Comparison of ENCODE assay signal across 8 cellular contexts in the genomic region with DNA sequence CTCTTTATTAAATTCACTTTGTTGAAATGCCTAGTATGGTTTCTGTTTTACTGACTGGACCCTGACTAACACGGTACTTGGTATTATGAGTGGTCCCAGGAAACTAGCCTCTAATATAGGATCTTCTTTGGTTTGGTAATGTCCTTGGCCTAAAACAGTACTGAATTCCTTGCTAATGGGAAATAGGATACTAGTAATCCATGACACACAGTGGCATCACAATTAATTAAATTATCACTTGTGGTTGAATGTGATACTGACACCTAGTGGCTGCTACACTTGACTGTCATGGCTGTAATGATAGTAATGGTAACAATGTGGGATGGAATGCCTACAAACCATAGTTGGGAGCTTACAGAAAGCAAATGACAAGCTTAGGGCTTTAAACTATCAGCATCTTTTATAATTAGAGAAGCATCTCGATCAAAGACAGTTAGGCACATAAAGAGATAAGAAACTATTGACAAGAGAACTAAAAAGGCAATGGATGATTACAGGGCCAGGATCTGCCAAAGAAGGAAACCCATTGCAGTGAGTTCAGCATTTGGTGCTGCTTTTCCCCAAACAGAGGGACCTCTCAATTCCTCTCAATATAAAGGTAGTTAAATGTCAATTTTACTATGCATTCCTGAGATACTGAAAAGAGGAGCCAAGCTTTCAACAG. TPM values are rescaled to one million over a fixed set of nuclear protein-coding genes. Genes with fewer than 3 reads are reported as not detected.
DNase-seq lines count a peak whose midpoint lies in the region; TF ChIP-seq lines count a peak whose summit lies in the region.

No MANE protein-coding gene starts in this region.

- H3K4me3 ChIP-seq in fibroblast of mammary gland (ENCODE audit: control insufficient read depth, low read depth, low read length), result no peak overlapping the region

- peak; percentile 12 for DNase-seq in stimulated activated CD4-positive, alpha-beta T cell treated with anti-CD3 and anti-CD28 coated beads, Interleukin-4, amount 100 ng/mL, for 24 hours
- DNase-seq in stimulated activated CD4-positive, alpha-beta T cell treated with anti-CD3 and anti-CD28 coated beads, Interleukin-1b, Interleukin-23, amount 100 ng/mL, for 48 hours, result no peak
- DNase-seq in KBM-7, result peak; percentile 42
- DNase-seq in SK-MEL-5 (ENCODE audit: low read depth, low spot score), result peak; percentile 66
- DNase-seq in fibroblast of mammary gland (ENCODE audit: low read depth), result peak; percentile 92
- peak; percentile 1 for DNase-seq in occipital lobe (lab: John Stamatoyannopoulos, UW)
- no peak for DNase-seq in NCI-H187 treated with DMSO at 0.1 percent for 48 hours (lab: John Stamatoyannopoulos, UW)
- DNase-seq in activated effector memory CD4-positive, alpha-beta T cell treated with Interleukin-2 at 50 U/mL for 16 hours, result no peak

- peak; percentile 60 for TF ChIP-seq CTCF in fibroblast of mammary gland (conservative IDR thresholded peaks at IDR 0.05; ENCODE audit: control insufficient read depth, insufficient read depth, low read depth, low read length)

- in situ Hi-C loops in KBM-7 (cut with MboI; ENCODE audit: low pct_unique_long_range_greater_than_20kb, low sequenced_read_pairs), result no loop called here
- in situ Hi-C loops in SK-MEL-5 (cut with HindIII; ENCODE audit: low pct_unique_long_range_greater_than_20kb, low sequenced_read_pairs), result no loop called here

RNA-seq across cellular contexts. Expression of a gene that starts 8.6 kb away (rescaled TPM):
- total RNA-seq in SK-MEL-5 (2014; rRNA removed; shearing (Covaris generic)), result 1.5 and 2.8 TPM in 2 replicates
- 0.43 and 1.1 TPM in 2 replicates for polyA plus RNA-seq in SK-MEL-5 (2015; cell fraction: cytosol; rRNA removed)
- 38.2 and 44.7 TPM in 2 replicates for polyA plus RNA-seq in SK-MEL-5 (2015; cell fraction: nucleus; rRNA removed)
- 3.4 TPM for total RNA-seq in occipital lobe

RNA-seq across cellular contexts. Expression of a gene that starts 24.4 kb away (rescaled TPM):
- 61.3 and 68.5 TPM in 2 replicates for total RNA-seq in SK-MEL-5 (2014; rRNA removed; shearing (Covaris generic))
- 47.9 and 48.7 TPM in 2 replicates for polyA plus RNA-seq in SK-MEL-5 (2015; cell fraction: cytosol; rRNA removed)
- polyA plus RNA-seq in SK-MEL-5 (2015; cell fraction: nucleus; rRNA removed), result 53.6 and 54.9 TPM in 2 replicates
- total RNA-seq in occipital lobe, result 26.7 TPM

RNA-seq across cellular contexts. Expression of a gene that starts 24.6 kb away (rescaled TPM):
- total RNA-seq in SK-MEL-5 (2014; rRNA removed; shearing (Covaris generic)), result 61.2 and 66.8 TPM in 2 replicates
- polyA plus RNA-seq in SK-MEL-5 (2015; cell fraction: cytosol; rRNA removed), result 58.1 and 63.1 TPM in 2 replicates
- 243 and 262 TPM in 2 replicates for polyA plus RNA-seq in SK-MEL-5 (2015; cell fraction: nucleus; rRNA removed)
- 25.3 TPM for total RNA-seq in occipital lobe

RNA-seq across cellular contexts. Expression of a gene that starts 32.0 kb away (rescaled TPM):
- total RNA-seq in SK-MEL-5 (2014; rRNA removed; shearing (Covaris generic)), result 11.7 and 12.8 TPM in 2 replicates
- polyA plus RNA-seq in SK-MEL-5 (2015; cell fraction: cytosol; rRNA removed), result 14.4 and 15.4 TPM in 2 replicates
- 178 and 188 TPM in 2 replicates for polyA plus RNA-seq in SK-MEL-5 (2015; cell fraction: nucleus; rRNA removed)
- 65.4 TPM for total RNA-seq in occipital lobe

Comparison
In these comparisons a context has a peak if more than half of its experiments do, and no peak if none do; other contexts are left out.
1. DNase-seq: peak in stimulated activated CD4-positive, alpha-beta T cell treated with anti-CD3 and anti-CD28 coated beads, Interleukin-4, amount 100 ng/mL, for 24 hours (single experiment), KBM-7 (single experiment), SK-MEL-5 (single experiment), fibroblast of mammary gland (single experiment) and occipital lobe (single experiment); none in stimulated activated CD4-positive, alpha-beta T cell treated with anti-CD3 and anti-CD28 coated beads, Interleukin-1b, Interleukin-23, amount 100 ng/mL, for 48 hours (single experiment), NCI-H187 treated with DMSO at 0.1 percent for 48 hours (single experiment) and activated effector memory CD4-positive, alpha-beta T cell treated with Interleukin-2 at 50 U/mL for 16 hours (single experiment).